26 cellular contexts compared by ENCODE assay signal in genomic region chr5:7983433-7983832, GRCh38.
DNase-seq lines count a peak whose midpoint lies in the region; ATAC-seq, FAIRE-seq and TF ChIP-seq lines count a peak whose summit lies in the region.
"Had no signal": no experiment of that assay in that cellular context is flagged by ENCODE, and none has a peak within 500 bp of the region (broad histone marks: within the 10 kb centered on the region; RNA-seq: fewer than 3 reads in every experiment).

No MANE protein-coding gene starts in this region.

- H2AK5ac ChIP-seq in IMR-90 (ENCODE audit: low read depth, low read length) (no peak overlapping the region), neuronal stem cell (ENCODE audit: low read depth, low read length) (no peak overlapping the region)

- H3K36me3 Mint-ChIP-seq in chondrocyte (ENCODE audit: low read depth) = no peaks in the 10 kb centered on the region
- H3K36me3 Mint-ChIP-seq: CD14-positive monocyte; CD8-positive, alpha-beta memory T cell had no signal

- H2BK12ac ChIP-seq in neuronal stem cell (ENCODE audit: low read length) = no peak overlapping the region

- no peak overlapping the region for H3K56ac ChIP-seq in IMR-90 (ENCODE audit: extremely low read depth, insufficient read depth, low read length)

- H4K20me1 ChIP-seq in IMR-90 (ENCODE audit: insufficient read depth, low read length) (no peaks in the 10 kb centered on the region), K562 (replicated peaks; ENCODE audit: control insufficient read depth, insufficient read depth, low read length) (no peaks in the 10 kb centered on the region)

- H3K4ac ChIP-seq in IMR-90 (ENCODE audit: low read depth, low read length) = no peak overlapping the region
- peak overlapping the region; percentile 66 for H3K4ac ChIP-seq in neuronal stem cell (ENCODE audit: low read length)

- H3K27me3 ChIP-seq in IMR-90 (ENCODE audit: control insufficient read depth, insufficient read depth, low read length) (no peaks in the 10 kb centered on the region), K562 (ENCODE audit: control insufficient read depth in 2 of 2, insufficient read depth in 2 of 2, low read length in 2 of 2) (0 out of 5 replicates have a peak, but pooled peaks cover 0 to 4% of the 10 kb centered on the region in 2 experiments), neuronal stem cell (ENCODE audit: control insufficient read depth in 3 of 3, insufficient read depth in 3 of 3, low read depth in 1 of 3, low read length in 3 of 3) (no peaks in the 10 kb centered on the region)
- H3K27me3 ChIP-seq: BE2C had no signal

- H2BK120ac ChIP-seq in IMR-90 (ENCODE audit: low read depth, low read length) = no peak overlapping the region
- peak overlapping the region; percentile 31 for H2BK120ac ChIP-seq in neuronal stem cell (ENCODE audit: low read depth, low read length)

- H3K36me3 ChIP-seq in IMR-90 (ENCODE audit: control insufficient read depth, insufficient read depth, low read length) (no peaks in the 10 kb centered on the region), K562 (ENCODE audit: control insufficient read depth, insufficient read depth, low read length) (no peaks in the 10 kb centered on the region), neuronal stem cell (replicated peaks in 1 of 2; ENCODE audit: control insufficient read depth in 2 of 2, insufficient read depth in 2 of 2, low read length in 2 of 2) (no peaks in the 10 kb centered on the region)
- H3K36me3 ChIP-seq: BE2C had no signal

- no peak overlapping the region for H4K91ac ChIP-seq in IMR-90 (ENCODE audit: insufficient read depth, low read depth, low read length)
- no peak overlapping the region for H4K91ac ChIP-seq in neuronal stem cell (ENCODE audit: low read depth, low read length, poor library complexity)

- H3K4me1 Mint-ChIP-seq in stimulated activated naive CD8-positive, alpha-beta T cell treated with anti-CD3 and anti-CD28 coated beads, Interleukin-15, amount 100 ng/mL, for 72 hours = no peaks in the 10 kb centered on the region
- peaks cover 1% of the 10 kb centered on the region for H3K4me1 Mint-ChIP-seq in chondrocyte (ENCODE audit: low read depth)
- H3K4me1 Mint-ChIP-seq: CD14-positive monocyte; CD8-positive, alpha-beta memory T cell had no signal

- peaks cover 8% of the 10 kb centered on the region for H3K27me3 Mint-ChIP-seq in stimulated activated naive CD8-positive, alpha-beta T cell treated with anti-CD3 and anti-CD28 coated beads, Interleukin-15, amount 100 ng/mL, for 72 hours
- H3K27me3 Mint-ChIP-seq in chondrocyte (ENCODE audit: low read depth) = peaks cover 4% of the 10 kb centered on the region
- H3K27me3 Mint-ChIP-seq: CD8-positive, alpha-beta memory T cell had no signal

- H2BK15ac ChIP-seq in IMR-90 (ENCODE audit: low read depth, low read length) (no peak overlapping the region), neuronal stem cell (ENCODE audit: low read length) (no peak overlapping the region)

- H2BK5ac ChIP-seq in IMR-90 (ENCODE audit: low read depth, low read length, poor library complexity, severe bottlenecking) (no peak overlapping the region), neuronal stem cell (ENCODE audit: low read length) (no peak overlapping the region)

- peaks cover 0 to 6% of the 10 kb centered on the region in 2 donors for H3K9me3 Mint-ChIP-seq in stimulated activated naive CD8-positive, alpha-beta T cell treated with anti-CD3 and anti-CD28 coated beads, Interleukin-15, amount 100 ng/mL, for 72 hours
- H3K9me3 Mint-ChIP-seq in chondrocyte (ENCODE audit: low read depth) = no peaks in the 10 kb centered on the region
- H3K9me3 Mint-ChIP-seq: CD8-positive, alpha-beta memory T cell had no signal

- H4K8ac ChIP-seq in IMR-90 (ENCODE audit: low read depth in 2 of 2, low read length in 2 of 2) (no peak overlapping the region), neuronal stem cell (ENCODE audit: low read depth, low read length) (no peak overlapping the region)

- in situ Hi-C loops in IMR-90 (cut with MboI; ENCODE audit: low sequenced_read_pairs) (no loop called here), K562 (cut with MboI) (no loop called here)

- H2AFZ ChIP-seq in IMR-90 (replicated peaks; ENCODE audit: low read length, poor library complexity) = peak overlapping the region; percentile 43
- peak overlapping the region; percentile 37; the same call in 1 of the 2 replicates for H2AFZ ChIP-seq in K562 (ENCODE audit: low read depth, low read length)
- peak overlapping the region; percentile 29 for H2AFZ ChIP-seq in neuronal stem cell (ENCODE audit: low read length)

- intact Hi-C loops in IMR-90 (cut with micrococcal nuclease) = no loop called here
- intact Hi-C loops in K562 (cut with micrococcal nuclease) = no loop called here

- no peak overlapping the region for H3K27ac ChIP-seq in IMR-90 (ENCODE audit: insufficient read depth, low read length)
- no peak overlapping the region for H3K27ac ChIP-seq in K562 (ENCODE audit: extremely low read depth, low read depth, low read length)
- no peak overlapping the region for H3K27ac ChIP-seq in neuronal stem cell (replicated peaks; ENCODE audit: low read length)
- H3K27ac ChIP-seq: KMS-11, RWPE1 had no signal

- no peak for ATAC-seq in IMR-90 (ENCODE audit: low read depth)
- peak; percentile 74 for ATAC-seq in K562
- peak; percentile 37 for ATAC-seq in stimulated activated naive CD8-positive, alpha-beta T cell treated with anti-CD3 and anti-CD28 coated beads, Interleukin-15, amount 100 ng/mL, for 72 hours
- no peak for ATAC-seq in GM18498 (IDR thresholded peaks at IDR 0.05; ENCODE audit: unreplicated experiment)
- ATAC-seq in HG03354 (IDR thresholded peaks at IDR 0.05; ENCODE audit: poor library complexity, severe bottlenecking, unreplicated experiment) = no peak
- ATAC-seq: Panc1 had no signal

- H3K9ac ChIP-seq in IMR-90 (ENCODE audit: low read depth, low read length) = no peak overlapping the region
- no peak overlapping the region for H3K9ac ChIP-seq in K562 (ENCODE audit: insufficient read depth in 1 of 2, low read depth in 2 of 2, low read length in 2 of 2)
- no peak overlapping the region for H3K9ac ChIP-seq in neuronal stem cell (ENCODE audit: low read depth, low read length, poor library complexity)
- H3K9ac ChIP-seq: KMS-11 had no signal

- no peak for TF ChIP-seq POLR2A in IMR-90 (IDR thresholded peaks at IDR 0.05; ENCODE audit: low read depth, low read length)
- no peak for TF ChIP-seq POLR2A in K562 (conservative IDR thresholded peaks at IDR 0.05)

- no peak for TF ChIP-seq CTCF in IMR-90 (conservative IDR thresholded peaks at IDR 0.05; ENCODE audit: low read depth, low read length)
- TF ChIP-seq CTCF in K562 (IDR thresholded peaks at IDR 0.05 in 2 of 3, conservative IDR thresholded peaks at IDR 0.05 in 1 of 3; ENCODE audit: insufficient read depth in 2 of 3, low read depth in 1 of 3, low read length in 3 of 3) = no peak
- no peak for TF ChIP-seq CTCF in chondrocyte (IDR thresholded peaks at IDR 0.05)

- TF ChIP-seq RAD21 in IMR-90 (IDR thresholded peaks at IDR 0.05; ENCODE audit: low read length) (no peak), K562 (CRISPR knock-in tag; conservative IDR thresholded peaks at IDR 0.05 in 1 of 2, IDR thresholded peaks at IDR 0.05 in 1 of 2) (no peak)

- no peak overlapping the region for H3K23ac ChIP-seq in IMR-90 (ENCODE audit: low read depth, low read length)
- peak overlapping the region; percentile 35 for H3K23ac ChIP-seq in neuronal stem cell (ENCODE audit: low read depth, low read length, poor library complexity)

- WGBS in IMR-90 (ENCODE audit: extremely low coverage in 2 of 2, insufficient read length in 1 of 2), 2 experiments = 72% methylated on average over 7 of the region's 18 CpGs; no CpG with 5 or more reads in 1 of the 2 experiments
- WGBS in K562 (ENCODE audit: insufficient coverage, low coverage, missing lambda C conversion rate) = 23% methylated on average over 18 of the region's 18 CpGs
- no CpG with 5 or more reads among the region's 18 CpGs for WGBS in neuronal stem cell (ENCODE audit: extremely low coverage in 2 of 2, insufficient read length in 2 of 2, insufficient replicate concordance in 1 of 2), 2 donors

- no peak for DNase-seq in IMR-90
- no peak for DNase-seq in K562 (ENCODE audit: extremely low read depth in 1 of 4, low spot score in 3 of 4)
- DNase-seq in neuronal stem cell (ENCODE audit: low spot score) = no peak
- no peak for DNase-seq in stimulated activated naive CD8-positive, alpha-beta T cell treated with anti-CD3 and anti-CD28 coated beads, Interleukin-15, amount 100 ng/mL, for 72 hours
- DNase-seq in chondrocyte (ENCODE audit: low spot score) = no peak
- no peak for DNase-seq in 8988T
- DNase-seq: BE2C; CD8-positive, alpha-beta memory T cell; DMS79 treated with DMSO at 0.1 percent for 48 hours; GF-D8; MM.1S; NCI-H1417; NCI-H1694; NCI-H2029 treated with DMSO at 0.1 percent for 48 hours; NCI-H446 treated with DMSO at 0.1 percent for 48 hours; NCI-H526 treated with DMSO at 0.1 percent for 48 hours; SHP77 had no signal

- no peak for FAIRE-seq in K562 (lab: Jason Lieb, UNC)
- FAIRE-seq: GM12891, GM19239, HTR-8/SVneo had no signal

- H2AK9ac ChIP-seq in IMR-90 (replicated peaks; ENCODE audit: low read depth, low read length, poor library complexity) = no peak overlapping the region

- H3K4me2 ChIP-seq in IMR-90 (ENCODE audit: low read depth, low read length) (no peak overlapping the region), K562 (ENCODE audit: insufficient read depth, low read length) (no peak overlapping the region), neuronal stem cell (ENCODE audit: insufficient read depth, low read length, poor library complexity, severe bottlenecking) (no peak overlapping the region)
- H3K4me2 ChIP-seq: KMS-11 had no signal

- CTCF ChIA-PET in IMR-90 (lab: Yijun Ruan, JAX) (no interaction called here), K562 (lab: Yijun Ruan, JAX; ENCODE audit: low intra/inter-chr PET ratio) (no interaction called here)

- H3K79me2 ChIP-seq in K562 (ENCODE audit: control insufficient read depth, insufficient read depth, low read length) = no peaks in the 10 kb centered on the region

- no peaks in the 10 kb centered on the region for H3K9me1 ChIP-seq in IMR-90 (ENCODE audit: insufficient read depth, low read length)
- H3K9me1 ChIP-seq in K562 (ENCODE audit: control insufficient read depth, insufficient read depth, low read length) = no peaks in the 10 kb centered on the region

- no peak overlapping the region for H2BK20ac ChIP-seq in IMR-90 (ENCODE audit: low read depth, low read length)

- no peak overlapping the region for H4K5ac ChIP-seq in IMR-90 (ENCODE audit: low read depth, low read length)

- H3K18ac ChIP-seq in IMR-90 (ENCODE audit: low read depth, low read length) (no peak overlapping the region), neuronal stem cell (ENCODE audit: low read length) (peak overlapping the region; percentile 27)

- dilution Hi-C loops in IMR-90 (cut with HindIII; ENCODE audit: low sequenced_read_pairs, unreplicated experiment) = no loop called here

- H3K4me1 ChIP-seq in IMR-90 (ENCODE audit: control insufficient read depth, insufficient read depth, low read length) (no peaks in the 10 kb centered on the region), K562 (replicated peaks in 1 of 2; ENCODE audit: control insufficient read depth in 2 of 2, insufficient read depth in 2 of 2, low read length in 2 of 2) (peaks cover 4% of the 10 kb centered on the region in 2 experiments; a peak in 1 of 5 replicates), neuronal stem cell (ENCODE audit: control insufficient read depth in 2 of 2, insufficient read depth in 1 of 2, low read depth in 1 of 2, low read length in 2 of 2) (no peaks in the 10 kb centered on the region)
- H3K4me1 ChIP-seq: BE2C had no signal

- H3K4me3 ChIP-seq in IMR-90 (ENCODE audit: insufficient read depth, low read depth, low read length) (no peak overlapping the region), K562 (no peak overlapping the region), neuronal stem cell (ENCODE audit: low read length in 2 of 2) (no peak overlapping the region)

- H3K79me1 ChIP-seq in IMR-90 (ENCODE audit: low read depth in 1 of 2, low read length in 2 of 2) = no peaks in the 10 kb centered on the region
- H3K79me1 ChIP-seq in neuronal stem cell (ENCODE audit: low read depth, low read length) = no peaks in the 10 kb centered on the region

- no peaks in the 10 kb centered on the region for H3K9me3 ChIP-seq in IMR-90 (ENCODE audit: control insufficient read depth, insufficient read depth, low read length)
- H3K9me3 ChIP-seq in K562 (replicated peaks; ENCODE audit: control insufficient read depth, insufficient read depth, low read depth, low read length) = no peaks in the 10 kb centered on the region
- no peaks in the 10 kb centered on the region for H3K9me3 ChIP-seq in neuronal stem cell (replicated peaks in 1 of 2; ENCODE audit: control insufficient read depth in 2 of 2, insufficient read depth in 1 of 2, low read depth in 1 of 2, low read length in 2 of 2)
- H3K9me3 ChIP-seq: BE2C had no signal

- no peak overlapping the region for H3K27ac Mint-ChIP-seq in stimulated activated naive CD8-positive, alpha-beta T cell treated with anti-CD3 and anti-CD28 coated beads, Interleukin-15, amount 100 ng/mL, for 72 hours
- no peak overlapping the region for H3K27ac Mint-ChIP-seq in chondrocyte (ENCODE audit: unreplicated experiment)
- H3K27ac Mint-ChIP-seq: CD14-positive monocyte had no signal

- no peak for TF ChIP-seq EP300 in K562 (IDR thresholded peaks at IDR 0.05; ENCODE audit: low read length)

- BruUV-seq in IMR-90 (replicated peaks; lab: Mats Ljungman, UMichigan) (no TSS peak), K562 (replicated peaks; lab: Mats Ljungman, UMichigan) (no TSS peak)

- POLR2A ChIA-PET in IMR-90 (lab: Charles Lee; ENCODE audit: unreplicated experiment) (no interaction called here), K562 (lab: Yijun Ruan, JAX) (interaction anchor here (0.7 kb wide), 1 partner anchor 29 kb away, joined by 3 read pairs; no protein-coding TSS in a partner anchor)

- no peak overlapping the region for H3K4me3 Mint-ChIP-seq in stimulated activated naive CD8-positive, alpha-beta T cell treated with anti-CD3 and anti-CD28 coated beads, Interleukin-15, amount 100 ng/mL, for 72 hours
- H3K4me3 Mint-ChIP-seq in chondrocyte (ENCODE audit: unreplicated experiment) = no peak overlapping the region
- H3K4me3 Mint-ChIP-seq: CD14-positive monocyte; CD8-positive, alpha-beta memory T cell had no signal

- no peak overlapping the region for H3K14ac ChIP-seq in IMR-90 (replicated peaks; ENCODE audit: low read depth, low read length)
- no peak overlapping the region for H3K14ac ChIP-seq in neuronal stem cell (ENCODE audit: low read length)

Comparison
In these comparisons a context has a peak if more than half of its experiments do, and no peak if none do; other contexts are left out.
1. ATAC-seq: peak in K562 (single experiment) and stimulated activated naive CD8-positive, alpha-beta T cell treated with anti-CD3 and anti-CD28 coated beads, Interleukin-15, amount 100 ng/mL, for 72 hours (single experiment); none in IMR-90 (single experiment), GM18498 (single experiment) and HG03354 (single experiment).
2. Peak in every context shown above with its lines, with median percentiles within 50 percentile points of each other: H2AFZ ChIP-seq.